7 cellular contexts compared by ENCODE assay signal in genomic region chr2:139230881-139231280, GRCh38.
"Had no signal": no experiment of that assay in that cellular context is flagged by ENCODE, and none has a peak within 500 bp of the region (broad histone marks: within the 10 kb centered on the region; RNA-seq: fewer than 3 reads in every experiment).

No MANE protein-coding gene starts in this region.

- H3K27ac ChIP-seq: HL-60 had no signal

- FAIRE-seq: HepG2, HTR-8/SVneo, K562 had no signal

- H3K4me3 ChIP-seq: K562 had no signal

- ATAC-seq: HepG2, K562 had no signal

- DNase-seq: IMR-90, KBM-7, KG1 had no signal
